ENCODE assay signal across 8 cellular contexts in the genomic region with DNA sequence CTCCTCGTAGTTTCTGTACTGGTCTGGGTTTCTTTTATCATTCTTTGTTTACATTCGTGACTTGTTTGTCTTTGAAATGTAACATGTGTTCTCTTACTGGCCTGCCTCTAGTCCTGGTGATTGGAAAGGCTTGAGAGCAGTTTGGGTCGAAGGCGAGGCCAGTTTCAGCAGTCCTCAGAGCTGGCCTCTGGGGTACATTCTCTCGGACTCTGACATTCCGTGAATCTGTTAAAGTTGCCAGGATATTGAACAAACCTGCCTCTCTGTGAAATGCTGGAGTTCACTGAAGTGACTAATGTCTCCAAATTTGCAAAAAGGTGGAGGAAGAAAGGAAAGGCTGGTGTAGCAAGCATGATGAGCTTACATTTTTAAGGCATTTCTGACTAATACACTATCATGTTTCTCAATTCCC. TPM values are rescaled to one million over a fixed set of nuclear protein-coding genes. Genes with fewer than 3 reads are reported as not detected.
DNase-seq lines count a peak whose midpoint lies in the region; ATAC-seq and TF ChIP-seq lines count a peak whose summit lies in the region.

No MANE protein-coding gene starts in this region.

- intact Hi-C loops in lower leg skin (cut with DNase I; ENCODE audit: low total_unique reads): no loop called here

- H3K4me3 ChIP-seq in duodenal mucosa (ENCODE audit: low read depth in 1 of 2, low read length in 2 of 2) (peak overlapping the region; percentile 92 to 95), lower leg skin (ENCODE audit: low read depth, poor library complexity, severe bottlenecking) (peak overlapping the region; percentile 91), thymus (ENCODE audit: low read length) (peak overlapping the region; percentile 81)

- peak overlapping the region; percentile 76 to 87 for H3K9ac ChIP-seq in duodenal mucosa (ENCODE audit: low read depth in 1 of 2, low read length in 2 of 2)

- peak overlapping the region; percentile 72 for H3K27ac Mint-ChIP-seq in activated T-cell treated with anti-CD3 and anti-CD28 coated beads, Interleukin-2, amount 50 U/mL, for 72 hours

- no peak for TF ChIP-seq POLR2A in lower leg skin (IDR thresholded peaks at IDR 0.05)

- H3K4me3 Mint-ChIP-seq in activated T-cell treated with anti-CD3 and anti-CD28 coated beads, Interleukin-2, amount 50 U/mL, for 72 hours: peak overlapping the region; percentile 94

- H3K36me3 ChIP-seq in duodenal mucosa (ENCODE audit: control insufficient read depth in 1 of 2, insufficient read depth in 2 of 2, low read length in 2 of 2) (no peaks in the 10 kb centered on the region), thymus (ENCODE audit: control insufficient read depth, insufficient read depth) (no peaks in the 10 kb centered on the region)

- DNase-seq in activated T-cell treated with anti-CD3 and anti-CD28 coated beads, Interleukin-2, amount 50 U/mL, for 72 hours: no peak
- DNase-seq in activated T-cell treated with anti-CD3 and anti-CD28 coated beads, Interleukin-2, amount 50 U/mL, for 48 hours: no peak
- peak; percentile 52 for DNase-seq in OCI-M1 (lab: John Stamatoyannopoulos, UW)
- DNase-seq in lower leg skin (ENCODE audit: low spot score in 2 of 2): no peak
- DNase-seq in activated CD4-positive, alpha-beta T cell treated with anti-CD3 and anti-CD28 coated beads, Interleukin-2, amount 50 U/mL, for 4 hours: no peak

- WGBS in lower leg skin, 2 donors: 1% methylated on average over 6 of the region's 6 CpGs
- WGBS in thymus: 4% methylated on average over 6 of the region's 6 CpGs

- H3K27me3 ChIP-seq in duodenal mucosa (ENCODE audit: control insufficient read depth in 1 of 2, insufficient read depth in 2 of 2, low read length in 2 of 2) (no peaks in the 10 kb centered on the region), thymus (ENCODE audit: control insufficient read depth, insufficient read depth) (no peaks in the 10 kb centered on the region)

- peaks cover 5 to 9% of the 10 kb centered on the region in 2 donors for H3K36me3 Mint-ChIP-seq in activated T-cell treated with anti-CD3 and anti-CD28 coated beads, Interleukin-2, amount 50 U/mL, for 72 hours (ENCODE audit: insufficient read depth in 2 of 2)

- H3K4me1 Mint-ChIP-seq in activated T-cell treated with anti-CD3 and anti-CD28 coated beads, Interleukin-2, amount 50 U/mL, for 72 hours (ENCODE audit: low read depth): peaks cover 16% of the 10 kb centered on the region

- ATAC-seq in activated T-cell treated with anti-CD3 and anti-CD28 coated beads, Interleukin-2, amount 50 U/mL, for 72 hours (replicated peaks in 1 of 2): no peak
- ATAC-seq in HG03439 (IDR thresholded peaks at IDR 0.05; ENCODE audit: unreplicated experiment): no peak

- peaks cover 6 to 9% of the 10 kb centered on the region in 2 donors for H3K9me3 ChIP-seq in duodenal mucosa (ENCODE audit: control insufficient read depth in 1 of 2, low read length in 2 of 2)
- no peaks in the 10 kb centered on the region for H3K9me3 ChIP-seq in thymus (ENCODE audit: control insufficient read depth)

- H3K27ac ChIP-seq in duodenal mucosa (ENCODE audit: low read depth, low read length): peak overlapping the region; percentile 78
- H3K27ac ChIP-seq in thymus (ENCODE audit: low read depth): no peak overlapping the region

- peaks cover 4 to 7% of the 10 kb centered on the region in 2 donors for H3K9me3 Mint-ChIP-seq in activated T-cell treated with anti-CD3 and anti-CD28 coated beads, Interleukin-2, amount 50 U/mL, for 72 hours

- H3K4me1 ChIP-seq in duodenal mucosa (ENCODE audit: control insufficient read depth in 1 of 2, insufficient read depth in 2 of 2, low read length in 2 of 2) (peaks cover 5 to 12% of the 10 kb centered on the region in 2 donors), thymus (ENCODE audit: control insufficient read depth, insufficient read depth, low read length) (peaks cover 3% of the 10 kb centered on the region)

- peaks cover 33% of the 10 kb centered on the region for H3K27me3 Mint-ChIP-seq in activated T-cell treated with anti-CD3 and anti-CD28 coated beads, Interleukin-2, amount 50 U/mL, for 72 hours (ENCODE audit: low read depth)

- no peak for TF ChIP-seq CTCF in lower leg skin (IDR thresholded peaks at IDR 0.05)

RNA-seq across cellular contexts. Expression of gene PLEKHA5, which starts 1.5 kb away (rescaled TPM):
- total RNA-seq in activated T-cell treated with anti-CD3 and anti-CD28 coated beads, Interleukin-2, amount 50 U/mL, for 72 hours: 1 to 10 TPM; 3.7 to 4.6 TPM
- total RNA-seq in lower leg skin: 10 to 100 TPM; 31.0 to 41.7 (median 34.1) TPM
- polyA plus RNA-seq in thymus: 18.0 TPM

Comparison
In these comparisons a context has a peak if more than half of its experiments do, and no peak if none do; other contexts are left out.
1. RNA of gene PLEKHA5, which starts 1.5 kb away (total RNA-seq): 31.0 to 41.7 TPM in lower leg skin; 3.7 to 4.6 TPM in activated T-cell treated with anti-CD3 and anti-CD28 coated beads, Interleukin-2, amount 50 U/mL, for 72 hours; every median in the first group is over 4 times any median in the second.
2. Peak in every context shown above with its lines, with median percentiles within 50 percentile points of each other: H3K4me3 ChIP-seq.